18 cellular contexts compared by ENCODE assay signal in the genomic region with DNA sequence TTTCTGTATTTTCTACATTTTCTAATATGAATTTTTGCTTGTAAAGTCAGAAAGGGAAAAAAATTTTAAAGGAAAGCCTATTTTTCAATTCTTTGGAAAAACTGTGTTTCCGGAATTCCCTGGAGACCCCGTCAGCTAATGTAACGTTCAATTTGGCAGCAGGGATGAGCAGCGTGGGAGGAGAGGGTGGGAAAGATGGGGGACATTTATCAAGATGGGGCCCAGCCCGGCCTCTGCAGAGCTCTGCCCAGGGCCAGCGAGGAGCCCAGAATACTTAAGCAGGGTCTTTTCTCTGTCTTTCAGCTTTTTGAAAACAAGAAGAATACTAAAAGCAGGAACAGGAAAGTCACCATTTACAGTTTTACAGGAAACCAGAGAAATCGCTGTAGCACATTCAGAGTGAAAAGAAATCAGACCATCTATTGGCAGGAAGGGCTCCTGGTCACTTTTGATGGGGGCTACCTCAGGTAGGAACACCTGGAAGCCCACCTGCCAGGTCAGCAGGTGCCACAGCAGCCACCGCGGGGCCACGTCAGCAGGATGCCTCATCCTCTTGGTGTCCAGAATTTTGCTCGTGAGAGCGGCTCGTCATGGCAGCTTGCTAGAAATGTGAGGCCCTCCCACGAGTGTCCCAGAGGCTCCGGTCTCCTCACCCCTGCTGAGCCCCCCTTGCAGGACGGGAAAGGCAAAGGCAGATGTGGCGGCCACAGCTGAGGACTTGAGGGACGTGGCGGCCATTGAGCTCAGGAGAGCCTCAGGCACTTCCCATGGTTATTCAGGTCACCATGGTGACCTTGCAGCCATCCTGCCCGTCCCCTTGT.
DNase-seq lines count a peak whose midpoint lies in the region; ATAC-seq and TF ChIP-seq lines count a peak whose summit lies in the region.
"Had no signal": no experiment of that assay in that cellular context is flagged by ENCODE, and none has a peak within 500 bp of the region (broad histone marks: within the 10 kb centered on the region; RNA-seq: fewer than 3 reads in every experiment).

No MANE protein-coding gene starts in this region.

- no peak overlapping the region for H3K4me3 ChIP-seq in esophagus muscularis mucosa
- H3K4me3 ChIP-seq: body of pancreas had no signal

- intact Hi-C loops in esophagus muscularis mucosa (cut with DNase I): no loop called here
- intact Hi-C loops in activated CD8-positive, alpha-beta T cell treated with anti-CD3 and anti-CD28 coated beads for 36 hours (cut with micrococcal nuclease): no loop called here

- CTCF ChIA-PET in activated CD8-positive, alpha-beta T cell treated with anti-CD3 and anti-CD28 coated beads for 36 hours (lab: Charles Lee): interaction anchor here (1.3 to 2.7 kb wide), 3 partner anchors 25 to 40 kb away, joined by 3 to 11 read pairs (median 7); no protein-coding TSS in a partner anchor

- H3K4me3 Mint-ChIP-seq in neural crest cell: no peak overlapping the region
- H3K4me3 Mint-ChIP-seq in type B pancreatic cell: no peak overlapping the region
- no peak overlapping the region for H3K4me3 Mint-ChIP-seq in activated CD8-positive, alpha-beta T cell treated with anti-CD3 and anti-CD28 coated beads for 36 hours
- H3K4me3 Mint-ChIP-seq: activated naive CD4-positive, alpha-beta T cell treated with anti-CD3 and anti-CD28 coated beads, Interleukin-2, amount 50 U/mL, for 24 hours; CD4-positive, alpha-beta T cell; dendritic cell treated with granulocyte-macrophage colony-stimulating factor and Interleukin-4, amounts not matched to agents 40 ng/mL and 50 ng/mL, for 4 days; T-helper 1 cell treated with Interleukin-12 subunit alpha and Interleukin-12 subunit beta and Interleukin-4 antibody, amounts not matched to agents 30 μg/mL and 1 μg/mL, for 36 hours had no signal

- peaks cover 0 to 7% (median 2%) of the 10 kb centered on the region in 4 donors for H3K4me1 ChIP-seq in esophagus muscularis mucosa
- H3K4me1 ChIP-seq: body of pancreas had no signal

- H3K9me3 Mint-ChIP-seq in neural crest cell (no peaks in the 10 kb centered on the region), type B pancreatic cell (no peaks in the 10 kb centered on the region)
- H3K9me3 Mint-ChIP-seq in activated CD8-positive, alpha-beta T cell treated with anti-CD3 and anti-CD28 coated beads for 36 hours: no peaks in the 10 kb centered on the region
- H3K9me3 Mint-ChIP-seq: activated naive CD4-positive, alpha-beta T cell treated with anti-CD3 and anti-CD28 coated beads, Interleukin-2, amount 50 U/mL, for 24 hours; CD4-positive, alpha-beta T cell; dendritic cell treated with granulocyte-macrophage colony-stimulating factor and Interleukin-4, amounts not matched to agents 40 ng/mL and 50 ng/mL, for 4 days; T-helper 1 cell treated with Interleukin-12 subunit alpha and Interleukin-12 subunit beta and Interleukin-4 antibody, amounts not matched to agents 30 μg/mL and 1 μg/mL, for 36 hours had no signal

- H3K27me3 Mint-ChIP-seq in neural crest cell (ENCODE audit: low read depth) (no peaks in the 10 kb centered on the region), type B pancreatic cell (peaks cover 4% of the 10 kb centered on the region)
- peaks cover 3% of the 10 kb centered on the region for H3K27me3 Mint-ChIP-seq in activated CD8-positive, alpha-beta T cell treated with anti-CD3 and anti-CD28 coated beads for 36 hours
- H3K27me3 Mint-ChIP-seq: activated naive CD4-positive, alpha-beta T cell treated with anti-CD3 and anti-CD28 coated beads, Interleukin-2, amount 50 U/mL, for 24 hours had no signal

- no peak for TF ChIP-seq EP300 in esophagus muscularis mucosa (IDR thresholded peaks at IDR 0.05)

- H3K36me3 Mint-ChIP-seq in neural crest cell (ENCODE audit: low read depth): no peaks in the 10 kb centered on the region
- no peaks in the 10 kb centered on the region for H3K36me3 Mint-ChIP-seq in type B pancreatic cell
- no peaks in the 10 kb centered on the region for H3K36me3 Mint-ChIP-seq in activated CD8-positive, alpha-beta T cell treated with anti-CD3 and anti-CD28 coated beads for 36 hours (ENCODE audit: low read depth)
- H3K36me3 Mint-ChIP-seq: activated naive CD4-positive, alpha-beta T cell treated with anti-CD3 and anti-CD28 coated beads, Interleukin-2, amount 50 U/mL, for 24 hours had no signal

- H3K27me3 ChIP-seq in esophagus muscularis mucosa: no peaks in the 10 kb centered on the region
- H3K27me3 ChIP-seq: body of pancreas had no signal

- peaks cover 0 to 61% (median 32%) of the 10 kb centered on the region in 4 donors for H3K36me3 ChIP-seq in esophagus muscularis mucosa

- ATAC-seq in activated CD8-positive, alpha-beta T cell treated with anti-CD3 and anti-CD28 coated beads for 36 hours: no peak
- ATAC-seq: body of pancreas, HCT116 had no signal

- H3K4me1 Mint-ChIP-seq in neural crest cell (peaks cover 33% of the 10 kb centered on the region), type B pancreatic cell (ENCODE audit: unreplicated experiment) (peaks cover 8% of the 10 kb centered on the region)
- H3K4me1 Mint-ChIP-seq in activated CD8-positive, alpha-beta T cell treated with anti-CD3 and anti-CD28 coated beads for 36 hours (ENCODE audit: low read depth): no peaks in the 10 kb centered on the region
- H3K4me1 Mint-ChIP-seq: activated naive CD4-positive, alpha-beta T cell treated with anti-CD3 and anti-CD28 coated beads, Interleukin-2, amount 50 U/mL, for 24 hours had no signal

- TF ChIP-seq POLR2A in esophagus muscularis mucosa (IDR thresholded peaks at IDR 0.05; ENCODE audit: low read depth): no peak

- no peak overlapping the region for H3K27ac ChIP-seq in esophagus muscularis mucosa (replicated peaks in 1 of 4)
- H3K27ac ChIP-seq: body of pancreas had no signal

- POLR2A ChIA-PET in activated CD8-positive, alpha-beta T cell treated with anti-CD3 and anti-CD28 coated beads for 36 hours (lab: Charles Lee): no interaction called here

- TF ChIP-seq CTCF in esophagus muscularis mucosa (IDR thresholded peaks at IDR 0.05): no peak
- no peak for TF ChIP-seq CTCF in neural crest cell (conservative IDR thresholded peaks at IDR 0.05)
- TF ChIP-seq CTCF in type B pancreatic cell (conservative IDR thresholded peaks at IDR 0.05): no peak
- no peak for TF ChIP-seq CTCF in activated CD8-positive, alpha-beta T cell treated with anti-CD3 and anti-CD28 coated beads for 36 hours (IDR thresholded peaks at IDR 0.05)

- no peaks in the 10 kb centered on the region for H3K9me3 ChIP-seq in esophagus muscularis mucosa
- H3K9me3 ChIP-seq: body of pancreas had no signal

- H3K27ac Mint-ChIP-seq in neural crest cell (ENCODE audit: unreplicated experiment) (peak overlapping the region; percentile 1), type B pancreatic cell (no peak overlapping the region)
- H3K27ac Mint-ChIP-seq in activated CD8-positive, alpha-beta T cell treated with anti-CD3 and anti-CD28 coated beads for 36 hours: no peak overlapping the region
- H3K27ac Mint-ChIP-seq: activated naive CD4-positive, alpha-beta T cell treated with anti-CD3 and anti-CD28 coated beads, Interleukin-2, amount 50 U/mL, for 24 hours; CD4-positive, alpha-beta T cell; dendritic cell treated with granulocyte-macrophage colony-stimulating factor and Interleukin-4, amounts not matched to agents 40 ng/mL and 50 ng/mL, for 4 days; T-helper 1 cell treated with Interleukin-12 subunit alpha and Interleukin-12 subunit beta and Interleukin-4 antibody, amounts not matched to agents 30 μg/mL and 1 μg/mL, for 36 hours had no signal

- 80% methylated on average over 11 of the region's 20 CpGs for WGBS in esophagus muscularis mucosa

- peak; percentile 57 for DNase-seq in activated effector memory CD4-positive, alpha-beta T cell treated with anti-CD3 and anti-CD28 coated beads, Interleukin-2, amount 50 U/mL, for 16 hours
- DNase-seq in activated effector memory CD4-positive, alpha-beta T cell treated with Interleukin-2 at 50 U/mL for 16 hours: no peak
- DNase-seq in esophagus muscularis mucosa (ENCODE audit: extremely low spot score) (peak; percentile 86), neural crest cell (ENCODE audit: low read depth, low spot score) (peak; percentile 18), type B pancreatic cell (ENCODE audit: extremely low spot score, unreplicated experiment) (peak; percentile 55), NCI-H1930 (lab: John Stamatoyannopoulos, UW) (no peak), NCI-H526 treated with DMSO at 0.1 percent for 48 hours (lab: John Stamatoyannopoulos, UW) (no peak)
- DNase-seq in activated CD8-positive, alpha-beta T cell treated with anti-CD3 and anti-CD28 coated beads for 36 hours: no peak
- DNase-seq: DND-41, mammary epithelial cell, NCI-H146, SHP77 had no signal

Comparison
In these comparisons a context has a peak if more than half of its experiments do, and no peak if none do; other contexts are left out.
1. DNase-seq: peak in activated effector memory CD4-positive, alpha-beta T cell treated with anti-CD3 and anti-CD28 coated beads, Interleukin-2, amount 50 U/mL, for 16 hours (single experiment), esophagus muscularis mucosa (single experiment), neural crest cell (single experiment) and type B pancreatic cell (single experiment); none in activated effector memory CD4-positive, alpha-beta T cell treated with Interleukin-2 at 50 U/mL for 16 hours (single experiment), NCI-H1930 (0 of 2), activated CD8-positive, alpha-beta T cell treated with anti-CD3 and anti-CD28 coated beads for 36 hours (single experiment) and NCI-H526 treated with DMSO at 0.1 percent for 48 hours (single experiment).